Comparison of ENCODE assay signal across 15 cellular contexts in the genomic region with DNA sequence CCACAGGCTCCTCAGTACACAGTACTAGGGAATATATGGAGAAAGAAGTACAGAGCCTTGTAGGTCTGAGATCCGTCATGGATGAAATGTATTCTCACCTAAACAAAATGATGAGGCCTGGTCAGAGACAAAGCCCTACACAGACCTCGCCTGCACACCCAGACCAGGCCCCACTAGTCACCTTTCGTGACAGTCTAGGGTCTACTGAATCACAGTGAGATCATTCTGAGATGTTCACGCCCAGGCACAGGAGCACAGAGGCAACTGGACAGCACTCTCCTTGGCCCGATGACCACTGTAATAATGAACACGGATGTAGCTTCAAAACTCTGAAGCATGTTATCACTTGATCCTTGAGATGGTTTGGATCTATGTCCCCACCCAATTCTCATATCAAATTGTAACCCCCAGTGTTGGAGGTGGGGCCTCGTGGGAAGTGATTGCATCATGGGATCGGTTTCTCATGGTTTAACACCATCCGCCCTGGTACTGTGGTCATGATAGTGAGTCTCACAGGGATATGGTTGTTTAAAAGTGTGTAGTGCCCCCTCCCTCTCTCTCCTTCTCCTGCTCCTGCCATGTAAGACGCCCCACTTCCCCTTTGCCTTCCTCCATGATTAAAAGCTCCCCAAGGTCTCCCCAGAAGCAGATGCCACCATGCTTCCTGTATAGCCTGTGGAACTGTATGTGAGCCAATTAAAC. TPM values are rescaled to one million over a fixed set of nuclear protein-coding genes. Genes with fewer than 3 reads are reported as not detected.
A peak's percentile ranks its signal among the peaks of the same experiment; 100 is the strongest.
DNase-seq lines count a peak whose midpoint lies in the region; ATAC-seq and TF ChIP-seq lines count a peak whose summit lies in the region.
"Had no signal": no experiment of that assay in that cellular context is flagged by ENCODE, and none has a peak within 500 bp of the region (broad histone marks: within the 10 kb centered on the region; RNA-seq: fewer than 3 reads in every experiment).

No MANE protein-coding gene starts in this region.

- peak overlapping the region; percentile 67 for H3K27ac ChIP-seq in ACC112 (ENCODE audit: low read depth, low read length)
- H3K27ac ChIP-seq in CD8-positive, alpha-beta T cell (ENCODE audit: low read depth, low read length), result no peak overlapping the region
- no peak overlapping the region for H3K27ac ChIP-seq in mammary epithelial cell (ENCODE audit: insufficient read depth, low read depth, low read length)

- H3K4me3 ChIP-seq in ACC112 (ENCODE audit: low read depth, low read length) (no peak overlapping the region), fibroblast of mammary gland (ENCODE audit: control insufficient read depth, low read depth, low read length) (no peak overlapping the region), mammary epithelial cell (replicated peaks in 1 of 3; ENCODE audit: insufficient read depth in 1 of 3, low read depth in 2 of 3, low read length in 3 of 3) (no peak overlapping the region)
- no peak overlapping the region for H3K4me3 ChIP-seq in CD8-positive, alpha-beta T cell (ENCODE audit: low read depth, low read length)
- H3K4me3 ChIP-seq: K562 had no signal

- H3K36me3 ChIP-seq in ACC112 (ENCODE audit: insufficient read depth, low read length) (0 out of 2 replicates have a peak, but pooled peaks cover 3% of the 10 kb centered on the region), mammary epithelial cell (ENCODE audit: insufficient read depth, low read length) (no peaks in the 10 kb centered on the region)
- H3K36me3 ChIP-seq in CD8-positive, alpha-beta T cell (ENCODE audit: insufficient read depth, low read length), result no peaks in the 10 kb centered on the region

- H3K79me2 ChIP-seq in ACC112 (ENCODE audit: control insufficient read depth, insufficient read depth, low read length, unreplicated experiment) (peaks cover 77% of the 10 kb centered on the region), mammary epithelial cell (ENCODE audit: insufficient read depth, low read length) (no peaks in the 10 kb centered on the region)

- H3K4me3 Mint-ChIP-seq in CD8-positive, alpha-beta T cell, result peak overlapping the region; percentile 4
- peak overlapping the region; percentile 81 for H3K4me3 Mint-ChIP-seq in T-helper 17 cell

- no peaks in the 10 kb centered on the region for H4K20me1 ChIP-seq in mammary epithelial cell (ENCODE audit: insufficient read depth, low read length)

- in situ Hi-C loops in mammary epithelial cell (cut with MboI; ENCODE audit: low sequenced_read_pairs in 2 of 2), result no loop called here

- peaks cover 28% of the 10 kb centered on the region for H3K36me3 Mint-ChIP-seq in CD8-positive, alpha-beta T cell
- peaks cover 4% of the 10 kb centered on the region for H3K36me3 Mint-ChIP-seq in T-helper 17 cell (ENCODE audit: low read depth)

- intact Hi-C loops in CD8-positive, alpha-beta T cell (cut with DNase I, micrococcal nuclease), result loop anchor here (2.0 to 10.0 kb wide), 2 partner anchors 18 to 1768 kb away; partner anchors contain the start of gene IRS1 (in 1 of the 2)
- intact Hi-C loops in mammary epithelial cell (cut with micrococcal nuclease), result no loop called here

- POLR2A ChIA-PET in CD8-positive, alpha-beta T cell (lab: Charles Lee), result interaction anchor here (0.8 kb wide), 1 partner anchor 15 kb away, joined by 3 read pairs; the partner anchor contains the start of gene DOCK10
- POLR2A ChIA-PET in GM10248 (lab: Yijun Ruan, JAX), result no interaction called here

- H3K9ac ChIP-seq in mammary epithelial cell (ENCODE audit: insufficient read depth, low read length), result no peak overlapping the region

- peaks cover 28% of the 10 kb centered on the region for H3K4me1 ChIP-seq in ACC112 (ENCODE audit: control insufficient read depth, insufficient read depth, low read length, unreplicated experiment)
- peaks cover 70% of the 10 kb centered on the region for H3K4me1 ChIP-seq in CD8-positive, alpha-beta T cell (ENCODE audit: insufficient read depth, low read length)
- H3K4me1 ChIP-seq in mammary epithelial cell (ENCODE audit: insufficient read depth, low read length), result peaks cover 9% of the 10 kb centered on the region

- H3K27me3 ChIP-seq in ACC112 (ENCODE audit: insufficient read depth, low read length) (no peaks in the 10 kb centered on the region), mammary epithelial cell (ENCODE audit: insufficient read depth, low read length) (no peaks in the 10 kb centered on the region)
- H3K27me3 ChIP-seq in CD8-positive, alpha-beta T cell (ENCODE audit: insufficient read depth, low read length), result no peaks in the 10 kb centered on the region

- TF ChIP-seq CTCF in CD8-positive, alpha-beta T cell (IDR thresholded peaks at IDR 0.05), result no peak
- TF ChIP-seq CTCF in fibroblast of mammary gland (conservative IDR thresholded peaks at IDR 0.05; ENCODE audit: control insufficient read depth, insufficient read depth, low read depth, low read length) (no peak), mammary epithelial cell (conservative IDR thresholded peaks at IDR 0.05 in 1 of 2, IDR thresholded peaks at IDR 0.05 in 1 of 2; ENCODE audit: extremely low read depth in 1 of 2, insufficient read depth in 1 of 2, low read depth in 1 of 2, low read length in 2 of 2) (no peak), GM10248 (IDR thresholded peaks at IDR 0.05; ENCODE audit: control extremely low read depth, extremely low read depth, low read depth, missing control alignments) (no peak)

- peak overlapping the region; percentile 70 for H3K27ac Mint-ChIP-seq in CD8-positive, alpha-beta T cell
- H3K27ac Mint-ChIP-seq in T-helper 17 cell, result peak overlapping the region; percentile 95

- H3K9me3 Mint-ChIP-seq in CD8-positive, alpha-beta T cell, result no peaks in the 10 kb centered on the region

- no peak overlapping the region for H3K4me2 ChIP-seq in mammary epithelial cell (ENCODE audit: insufficient read depth, low read depth, low read length)

- dilution Hi-C loops in mammary epithelial cell (cut with HindIII; ENCODE audit: low sequenced_read_pairs), result no loop called here

- H2AFZ ChIP-seq in ACC112 (ENCODE audit: low read length, unreplicated experiment) (no peak overlapping the region), mammary epithelial cell (ENCODE audit: low read depth, low read length) (no peak overlapping the region)

- BruUV-seq in mammary epithelial cell (replicated peaks; lab: Mats Ljungman, UMichigan), result no TSS peak

- no peaks in the 10 kb centered on the region for H3K27me3 Mint-ChIP-seq in CD8-positive, alpha-beta T cell (ENCODE audit: low read depth)
- no peaks in the 10 kb centered on the region for H3K27me3 Mint-ChIP-seq in T-helper 17 cell

- peak in 1 of 7 experiments; percentile 28 for DNase-seq in CD8-positive, alpha-beta T cell
- DNase-seq in T-helper 17 cell (no peak), fibroblast of mammary gland (ENCODE audit: low read depth) (peak; percentile 55), NCI-H510A (lab: John Stamatoyannopoulos, UW) (no peak), mammary epithelial cell (no peak), NCI-H1105 treated with DMSO at 0.1 percent for 48 hours (lab: John Stamatoyannopoulos, UW) (no peak), GM10248 (ENCODE audit: extremely low spot score) (no peak)
- DNase-seq: aorta; midbrain; NCI-H187 treated with DMSO at 0.1 percent for 48 hours; NCI-H748 treated with DMSO at 0.1 percent for 48 hours; posterior cingulate gyrus; stimulated activated naive CD4-positive, alpha-beta T cell had no signal

- peaks cover 88% of the 10 kb centered on the region for H3K4me1 Mint-ChIP-seq in CD8-positive, alpha-beta T cell (ENCODE audit: low read depth)
- peaks cover 64% of the 10 kb centered on the region for H3K4me1 Mint-ChIP-seq in T-helper 17 cell

- CTCF ChIA-PET in CD8-positive, alpha-beta T cell (lab: Charles Lee), result interaction anchor here (0.8 to 2.2 kb wide), 5 partner anchors 15 to 26 kb away, joined by 4 to 8 read pairs (median 4); partner anchors contain the start of gene DOCK10
- CTCF ChIA-PET in mammary epithelial cell (lab: Charles Lee; ENCODE audit: low non-redundant PET) (no interaction called here), GM10248 (lab: Yijun Ruan, JAX) (interaction anchor here (3.6 to 4.8 kb wide), 2 partner anchors 12 to 25 kb away, joined by 18 to 21 read pairs; no protein-coding TSS in a partner anchor)

- ATAC-seq in CD8-positive, alpha-beta T cell, result peak; percentile 28
- ATAC-seq in T-helper 17 cell, result no peak
- ATAC-seq: K562 had no signal

- 87% methylated on average over 8 of the region's 10 CpGs for WGBS in mammary epithelial cell (ENCODE audit: low coverage, missing lambda C conversion rate)

- no peaks in the 10 kb centered on the region for H3K9me3 ChIP-seq in CD8-positive, alpha-beta T cell (ENCODE audit: low read length)
- H3K9me3 ChIP-seq in T-helper 17 cell (ENCODE audit: control insufficient read depth, low read length, poor library complexity, severe bottlenecking), result no peaks in the 10 kb centered on the region
- H3K9me3 ChIP-seq in mammary epithelial cell (replicated peaks; ENCODE audit: insufficient read depth, low read length), result no peaks in the 10 kb centered on the region

RNA-seq across cellular contexts. Expression of gene DOCK10, which starts 15.1 kb away (rescaled TPM):
- 100 to 1,000 TPM; 183 to 188 TPM for total RNA-seq in CD8-positive, alpha-beta T cell
- 100 to 1,000 TPM; 185 to 233 TPM for total RNA-seq in T-helper 17 cell
- 1 to 10 TPM in 1 of 2 donors, under 1 TPM in 1; 0.50 to 5.1 TPM for total RNA-seq in mammary epithelial cell
- 5.1 TPM for polyA plus RNA-seq in mammary epithelial cell
- polyA minus RNA-seq in mammary epithelial cell, result 32.4 TPM

Comparison
In these comparisons a context has a peak if more than half of its experiments do, and no peak if none do; other contexts are left out.
1. RNA of gene DOCK10, which starts 15.1 kb away (total RNA-seq): 185 to 233 TPM in T-helper 17 cell and 183 to 188 TPM in CD8-positive, alpha-beta T cell; 0.50 to 5.1 TPM in mammary epithelial cell; every median in the first group is over 10 times any median in the second.